ENCODE assay signal across 21 cellular contexts in genomic region chr2:200624660-200625059, GRCh38. TPM values are rescaled to one million over a fixed set of nuclear protein-coding genes. Genes with fewer than 3 reads are reported as not detected.
DNase-seq lines count a peak whose midpoint lies in the region; ATAC-seq, FAIRE-seq and TF ChIP-seq lines count a peak whose summit lies in the region.
"Had no signal": no experiment of that assay in that cellular context is flagged by ENCODE, and none has a peak within 500 bp of the region (broad histone marks: within the 10 kb centered on the region; RNA-seq: fewer than 3 reads in every experiment).

No MANE protein-coding gene starts in this region.

- peak overlapping the region; percentile 70 for H3K27ac ChIP-seq in RWPE2 (ENCODE audit: poor library complexity, severe bottlenecking)
- no peak overlapping the region for H3K27ac ChIP-seq in mesenchymal stem cell (ENCODE audit: low read length, poor library complexity, severe bottlenecking)
- no peak overlapping the region for H3K27ac ChIP-seq in Karpas-422 (ENCODE audit: low read length)
- H3K27ac ChIP-seq in ovary, result no peak overlapping the region
- H3K27ac ChIP-seq: lower lobe of right lung had no signal

- TF ChIP-seq EP300 in ovary (IDR thresholded peaks at IDR 0.05), result no peak

- H3K36me3 ChIP-seq in RWPE2 (ENCODE audit: low read depth) (no peaks in the 10 kb centered on the region), mesenchymal stem cell (ENCODE audit: control insufficient read depth in 1 of 2, insufficient read depth in 2 of 2, low read depth in 1 of 2, low read length in 2 of 2) (peaks cover 0 to 74% of the 10 kb centered on the region in 2 experiments), Karpas-422 (ENCODE audit: insufficient read depth, low read length) (no peaks in the 10 kb centered on the region), ovary (no peaks in the 10 kb centered on the region)
- H3K36me3 ChIP-seq: lower lobe of right lung had no signal

- no peak overlapping the region for H2AFZ ChIP-seq in mesenchymal stem cell (ENCODE audit: low read depth, low read length)
- H2AFZ ChIP-seq in Karpas-422 (ENCODE audit: low read length), result no peak overlapping the region

- H3K23ac ChIP-seq in mesenchymal stem cell (ENCODE audit: low read length in 2 of 2), result no peak overlapping the region

- TF ChIP-seq POLR2A in ovary (IDR thresholded peaks at IDR 0.05), result no peak

- H3K4me1 ChIP-seq in RWPE2 (ENCODE audit: insufficient read depth, poor library complexity, severe bottlenecking), result peaks cover 25% of the 10 kb centered on the region
- peaks cover 4% of the 10 kb centered on the region for H3K4me1 ChIP-seq in mesenchymal stem cell (ENCODE audit: control insufficient read depth, insufficient read depth, low read depth, low read length)
- H3K4me1 ChIP-seq in Karpas-422 (ENCODE audit: low read length), result no peaks in the 10 kb centered on the region
- no peaks in the 10 kb centered on the region for H3K4me1 ChIP-seq in ovary (ENCODE audit: insufficient read depth)
- H3K4me1 ChIP-seq: lower lobe of right lung had no signal

- H3K27me3 ChIP-seq in RWPE2 (ENCODE audit: insufficient read depth, poor library complexity, severe bottlenecking) (no peaks in the 10 kb centered on the region), mesenchymal stem cell (ENCODE audit: control insufficient read depth in 1 of 2, insufficient read depth in 1 of 2, low read length in 2 of 2) (no peaks in the 10 kb centered on the region), Karpas-422 (ENCODE audit: low read length) (no peaks in the 10 kb centered on the region), ovary (no peaks in the 10 kb centered on the region)
- H3K27me3 ChIP-seq: adrenal gland had no signal

- FAIRE-seq in urothelium cell line (lab: Jason Lieb, UNC), result no peak
- FAIRE-seq: K562 had no signal

- no peaks in the 10 kb centered on the region for H4K20me1 ChIP-seq in Karpas-422 (ENCODE audit: insufficient read depth, low read depth, low read length)

- H3K79me2 ChIP-seq in Karpas-422 (ENCODE audit: low read length), result no peaks in the 10 kb centered on the region

- H2BK120ac ChIP-seq in mesenchymal stem cell (ENCODE audit: low read depth, low read length), result no peak overlapping the region

- H3K9me3 ChIP-seq in RWPE2 (ENCODE audit: severe bottlenecking), result no peaks in the 10 kb centered on the region
- no peaks in the 10 kb centered on the region for H3K9me3 ChIP-seq in mesenchymal stem cell (ENCODE audit: control insufficient read depth, low read length)
- no peaks in the 10 kb centered on the region for H3K9me3 ChIP-seq in Karpas-422 (ENCODE audit: low read length)
- H3K9me3 ChIP-seq in ovary, result no peaks in the 10 kb centered on the region
- H3K9me3 ChIP-seq: adrenal gland, lower lobe of right lung had no signal

- H2BK15ac ChIP-seq in mesenchymal stem cell (ENCODE audit: low read depth, poor library complexity, severe bottlenecking), result no peak overlapping the region

- H2BK12ac ChIP-seq in mesenchymal stem cell (ENCODE audit: low read length in 2 of 2), result no peak overlapping the region

- intact Hi-C loops in ovary (cut with DNase I), result no loop called here

- WGBS in mesenchymal stem cell, result 63% methylated on average over 3 of the region's 3 CpGs
- WGBS in ovary, 3 donors, result 91 to 96% (median 95%) methylated on average over 3 of the region's 3 CpGs

- no peak overlapping the region for H3K4ac ChIP-seq in mesenchymal stem cell (ENCODE audit: low read depth in 1 of 2, low read length in 2 of 2)

- H3K18ac ChIP-seq in mesenchymal stem cell (ENCODE audit: low read depth in 1 of 2, low read length in 2 of 2), result no peak overlapping the region

- H4K91ac ChIP-seq in mesenchymal stem cell (ENCODE audit: low read length), result no peak overlapping the region

- H3K4me2 ChIP-seq in mesenchymal stem cell (ENCODE audit: low read length, poor library complexity, severe bottlenecking) (no peak overlapping the region), Karpas-422 (ENCODE audit: low read depth, low read length, poor library complexity, severe bottlenecking) (no peak overlapping the region)
- H3K4me2 ChIP-seq: smooth muscle cell had no signal

- H3K4me3 ChIP-seq in RWPE2 (ENCODE audit: severe bottlenecking), result no peak overlapping the region
- H3K4me3 ChIP-seq in mesenchymal stem cell (ENCODE audit: insufficient read depth in 1 of 2, low read depth in 1 of 2, low read length in 2 of 2), result no peak overlapping the region
- H3K4me3 ChIP-seq in Karpas-422 (ENCODE audit: low read length), result no peak overlapping the region
- no peak overlapping the region for H3K4me3 ChIP-seq in ovary
- H3K4me3 ChIP-seq: adrenal gland, K562, lower lobe of right lung, smooth muscle cell had no signal

- H3K9me2 ChIP-seq in Karpas-422 (replicated peaks; ENCODE audit: insufficient read depth, low read length), result no peaks in the 10 kb centered on the region

- H3K79me1 ChIP-seq in mesenchymal stem cell (replicated peaks; ENCODE audit: low read length, poor library complexity, severe bottlenecking), result no peaks in the 10 kb centered on the region

- peak; percentile 82 for ATAC-seq in RWPE2 (ENCODE audit: low read depth)
- ATAC-seq: K562, lower lobe of right lung, SK-N-SH treated with all-trans-retinoic acid at 6 μM for 48 hours had no signal

- H3K14ac ChIP-seq in mesenchymal stem cell (ENCODE audit: low read length in 2 of 2), result no peak overlapping the region

- H3K9ac ChIP-seq in mesenchymal stem cell (ENCODE audit: low read length), result no peak overlapping the region
- H3K9ac ChIP-seq in Karpas-422 (ENCODE audit: low read length), result no peak overlapping the region

- H2BK5ac ChIP-seq in mesenchymal stem cell (ENCODE audit: low read depth, low read length, poor library complexity, severe bottlenecking), result no peak overlapping the region

- H4K8ac ChIP-seq in mesenchymal stem cell (ENCODE audit: low read length), result no peak overlapping the region

- TF ChIP-seq CTCF in RWPE2 (IDR thresholded peaks at IDR 0.05; ENCODE audit: poor library complexity, severe bottlenecking) (no peak), ovary (IDR thresholded peaks at IDR 0.05) (no peak)

- DNase-seq in EL, result peak; percentile 72
- no peak for DNase-seq in RWPE2 (ENCODE audit: low spot score)
- peak; percentile 78 for DNase-seq in fibroblast of gingiva (ENCODE audit: low read depth)
- peak; percentile 34 for DNase-seq in mesenchymal stem cell
- DNase-seq in urothelium cell line (ENCODE audit: low spot score), result no peak
- DNase-seq in nucleus accumbens (lab: John Stamatoyannopoulos, UW), result no peak
- no peak for DNase-seq in Karpas-422
- DNase-seq in ovary, result no peak
- DNase-seq: activated CD4-positive, CD25-positive, alpha-beta regulatory T cell treated with anti-CD3 and anti-CD28 coated beads, Interleukin-2, amount 50 U/mL, for 72 hours; adrenal gland; H9; lower lobe of right lung; NCI-H1105; posterior cingulate gyrus; stimulated activated CD4-positive, alpha-beta T cell treated with anti-CD3 and anti-CD28 coated beads, Interleukin-4, amount 100 ng/mL, for 24 hours; T1000 had no signal

- H2AK5ac ChIP-seq in mesenchymal stem cell (ENCODE audit: low read length, severe bottlenecking), result no peak overlapping the region

RNA-seq across cellular contexts. Expression of gene AOX1, which starts 38.8 kb away (rescaled TPM):
- 1.1 TPM for polyA plus RNA-seq in mesenchymal stem cell (2013, experiment 1 of 2)
- 0.99 TPM for polyA plus RNA-seq in mesenchymal stem cell (2013, experiment 2 of 2)
- 0.37 TPM in 1 of 2 replicates, not detected in the other for total RNA-seq in Karpas-422 (2014; rRNA removed; shearing (Covaris generic); ENCODE audit: low replicate concordance)
- total RNA-seq in ovary, result 100 to 1,000 TPM in 2 of 7 donors, 10 to 100 TPM in 5; 46.0 to 102 (median 67.2) TPM
- 100 to 1,000 TPM in 1 of 2 donors, 10 to 100 TPM in 1; 29.1 to 105 TPM for polyA plus RNA-seq in ovary
- total RNA-seq: activated T-helper 2 cell treated with anti-CD3 and anti-CD28 coated beads, Interferon-gamma antibody, Interleukin-2, Interleukin-4, amounts not matched to agents 10 μg/mL and 5 μg/mL and 100 μg/mL, durations not matched to agents 14 hours and 24 hours and 36 hours; G401 had no signal
- polyA plus RNA-seq: smooth muscle cell had no signal

Comparison
In these comparisons a context has a peak if more than half of its experiments do, and no peak if none do; other contexts are left out.
1. DNase-seq: peak in EL (single experiment), fibroblast of gingiva (single experiment) and mesenchymal stem cell (single experiment); none in RWPE2 (single experiment), urothelium cell line (single experiment), nucleus accumbens (0 of 56), Karpas-422 (single experiment) and ovary (0 of 5).
2. RNA of gene AOX1, which starts 38.8 kb away (total RNA-seq): 46.0 to 102 TPM in ovary; 0.37 TPM in Karpas-422; every median in the first group is over 10 times any median in the second.